1 cellular context compared by ENCODE assay signal in the genomic region with DNA sequence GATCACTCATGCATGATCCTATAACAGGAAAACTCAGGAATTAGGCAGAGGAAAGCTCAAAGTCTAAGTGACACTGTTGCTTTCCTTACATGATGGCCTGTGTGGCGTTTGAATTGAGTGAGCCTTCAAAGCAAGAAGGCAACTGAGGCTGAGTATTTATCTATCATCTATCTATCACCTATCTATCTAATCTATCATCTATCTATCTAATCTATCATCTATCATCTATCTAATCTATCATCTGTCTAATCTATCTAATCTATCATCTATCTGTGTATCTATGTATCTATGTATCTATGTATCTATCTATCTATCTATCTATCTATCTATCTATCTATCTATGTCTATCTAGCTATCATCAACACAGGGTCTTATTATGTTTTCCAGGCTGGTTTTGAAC.
TF ChIP-seq lines count a peak whose summit lies in the region.

No MANE protein-coding gene starts in this region.

TF ChIP-seq in K562, 482 proteins besides CTCF, POLR2A, EP300 and RAD21 (continued from another document and continues in another):
- TF ChIP-seq, protein P1, sequence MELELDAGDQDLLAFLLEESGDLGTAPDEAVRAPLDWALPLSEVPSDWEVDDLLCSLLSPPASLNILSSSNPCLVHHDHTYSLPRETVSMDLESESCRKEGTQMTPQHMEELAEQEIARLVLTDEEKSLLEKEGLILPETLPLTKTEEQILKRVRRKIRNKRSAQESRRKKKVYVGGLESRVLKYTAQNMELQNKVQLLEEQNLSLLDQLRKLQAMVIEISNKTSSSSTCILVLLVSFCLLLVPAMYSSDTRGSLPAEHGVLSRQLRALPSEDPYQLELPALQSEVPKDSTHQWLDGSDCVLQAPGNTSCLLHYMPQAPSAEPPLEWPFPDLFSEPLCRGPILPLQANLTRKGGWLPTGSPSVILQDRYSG (tag; conservative IDR thresholded peaks at IDR 0.05; ENCODE audit: low read depth): no peak
- TF ChIP-seq, protein P2, sequence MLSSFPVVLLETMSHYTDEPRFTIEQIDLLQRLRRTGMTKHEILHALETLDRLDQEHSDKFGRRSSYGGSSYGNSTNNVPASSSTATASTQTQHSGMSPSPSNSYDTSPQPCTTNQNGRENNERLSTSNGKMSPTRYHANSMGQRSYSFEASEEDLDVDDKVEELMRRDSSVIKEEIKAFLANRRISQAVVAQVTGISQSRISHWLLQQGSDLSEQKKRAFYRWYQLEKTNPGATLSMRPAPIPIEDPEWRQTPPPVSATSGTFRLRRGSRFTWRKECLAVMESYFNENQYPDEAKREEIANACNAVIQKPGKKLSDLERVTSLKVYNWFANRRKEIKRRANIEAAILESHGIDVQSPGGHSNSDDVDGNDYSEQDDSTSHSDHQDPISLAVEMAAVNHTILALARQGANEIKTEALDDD (IDR thresholded peaks at IDR 0.05): no peak
- TF ChIP-seq ZBED1 (IDR thresholded peaks at IDR 0.05): no peak
- TF ChIP-seq, protein P3, sequence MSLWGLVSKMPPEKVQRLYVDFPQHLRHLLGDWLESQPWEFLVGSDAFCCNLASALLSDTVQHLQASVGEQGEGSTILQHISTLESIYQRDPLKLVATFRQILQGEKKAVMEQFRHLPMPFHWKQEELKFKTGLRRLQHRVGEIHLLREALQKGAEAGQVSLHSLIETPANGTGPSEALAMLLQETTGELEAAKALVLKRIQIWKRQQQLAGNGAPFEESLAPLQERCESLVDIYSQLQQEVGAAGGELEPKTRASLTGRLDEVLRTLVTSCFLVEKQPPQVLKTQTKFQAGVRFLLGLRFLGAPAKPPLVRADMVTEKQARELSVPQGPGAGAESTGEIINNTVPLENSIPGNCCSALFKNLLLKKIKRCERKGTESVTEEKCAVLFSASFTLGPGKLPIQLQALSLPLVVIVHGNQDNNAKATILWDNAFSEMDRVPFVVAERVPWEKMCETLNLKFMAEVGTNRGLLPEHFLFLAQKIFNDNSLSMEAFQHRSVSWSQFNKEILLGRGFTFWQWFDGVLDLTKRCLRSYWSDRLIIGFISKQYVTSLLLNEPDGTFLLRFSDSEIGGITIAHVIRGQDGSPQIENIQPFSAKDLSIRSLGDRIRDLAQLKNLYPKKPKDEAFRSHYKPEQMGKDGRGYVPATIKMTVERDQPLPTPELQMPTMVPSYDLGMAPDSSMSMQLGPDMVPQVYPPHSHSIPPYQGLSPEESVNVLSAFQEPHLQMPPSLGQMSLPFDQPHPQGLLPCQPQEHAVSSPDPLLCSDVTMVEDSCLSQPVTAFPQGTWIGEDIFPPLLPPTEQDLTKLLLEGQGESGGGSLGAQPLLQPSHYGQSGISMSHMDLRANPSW (CRISPR knock-in tag; IDR thresholded peaks at IDR 0.05): no peak
- TF ChIP-seq RAD51 (IDR thresholded peaks at IDR 0.05; ENCODE audit: borderline replicate concordance, low read depth): no peak
- no peak for TF ChIP-seq SREBF1 (IDR thresholded peaks at IDR 0.05; ENCODE audit: borderline replicate concordance, low read depth, low read length)
- peak; percentile 87 for TF ChIP-seq GATA2 (CRISPR knock-in tag; IDR thresholded peaks at IDR 0.05)
- no peak for TF ChIP-seq ETS2 (tag; IDR thresholded peaks at IDR 0.05; ENCODE audit: borderline replicate concordance, poor library complexity, severe bottlenecking)
- TF ChIP-seq THRAP3 (IDR thresholded peaks at IDR 0.05; ENCODE audit: borderline replicate concordance): peak; percentile 72; the same call in 1 of the 2 replicates
- no peak for TF ChIP-seq ZNF124 (CRISPR knock-in tag; IDR thresholded peaks at IDR 0.05)
- TF ChIP-seq ARID1B (IDR thresholded peaks at IDR 0.05): peak; percentile 33; the same call in 1 of the 2 replicates
- no peak for TF ChIP-seq DNMT1 (IDR thresholded peaks at IDR 0.05)
- TF ChIP-seq CTBP1 (IDR thresholded peaks at IDR 0.05; ENCODE audit: borderline replicate concordance): peak; percentile 50; the same call in 1 of the 2 replicates
- no peak for TF ChIP-seq NCOA4 (IDR thresholded peaks at IDR 0.05; ENCODE audit: partially characterized antibody)
- no peak for TF ChIP-seq PYGO2 (tag; IDR thresholded peaks at IDR 0.05)
- TF ChIP-seq BCOR (IDR thresholded peaks at IDR 0.05): peak; percentile 87
- peak; percentile 100 for TF ChIP-seq GATAD2B (IDR thresholded peaks at IDR 0.05; ENCODE audit: borderline replicate concordance)
- TF ChIP-seq MECOM (CRISPR knock-in tag; IDR thresholded peaks at IDR 0.05): no peak
- peak; percentile 57; the same call in 1 of the 2 replicates for TF ChIP-seq GATAD2A (IDR thresholded peaks at IDR 0.05)
- 0 out of 2 replicates have a peak, but pooled peaks have one; percentile 14 for TF ChIP-seq ZEB2 (IDR thresholded peaks at IDR 0.05)
- TF ChIP-seq SLC30A9 (CRISPR knock-in tag; IDR thresholded peaks at IDR 0.05): no peak
- no peak for TF ChIP-seq MYNN (IDR thresholded peaks at IDR 0.05)
- no peak for TF ChIP-seq MYNN (CRISPR knock-in tag; IDR thresholded peaks at IDR 0.05)
- TF ChIP-seq, protein P4, sequence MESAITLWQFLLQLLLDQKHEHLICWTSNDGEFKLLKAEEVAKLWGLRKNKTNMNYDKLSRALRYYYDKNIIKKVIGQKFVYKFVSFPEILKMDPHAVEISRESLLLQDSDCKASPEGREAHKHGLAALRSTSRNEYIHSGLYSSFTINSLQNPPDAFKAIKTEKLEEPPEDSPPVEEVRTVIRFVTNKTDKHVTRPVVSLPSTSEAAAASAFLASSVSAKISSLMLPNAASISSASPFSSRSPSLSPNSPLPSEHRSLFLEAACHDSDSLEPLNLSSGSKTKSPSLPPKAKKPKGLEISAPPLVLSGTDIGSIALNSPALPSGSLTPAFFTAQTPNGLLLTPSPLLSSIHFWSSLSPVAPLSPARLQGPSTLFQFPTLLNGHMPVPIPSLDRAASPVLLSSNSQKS (CRISPR knock-in tag; IDR thresholded peaks at IDR 0.05): no peak
- TF ChIP-seq, protein P5, sequence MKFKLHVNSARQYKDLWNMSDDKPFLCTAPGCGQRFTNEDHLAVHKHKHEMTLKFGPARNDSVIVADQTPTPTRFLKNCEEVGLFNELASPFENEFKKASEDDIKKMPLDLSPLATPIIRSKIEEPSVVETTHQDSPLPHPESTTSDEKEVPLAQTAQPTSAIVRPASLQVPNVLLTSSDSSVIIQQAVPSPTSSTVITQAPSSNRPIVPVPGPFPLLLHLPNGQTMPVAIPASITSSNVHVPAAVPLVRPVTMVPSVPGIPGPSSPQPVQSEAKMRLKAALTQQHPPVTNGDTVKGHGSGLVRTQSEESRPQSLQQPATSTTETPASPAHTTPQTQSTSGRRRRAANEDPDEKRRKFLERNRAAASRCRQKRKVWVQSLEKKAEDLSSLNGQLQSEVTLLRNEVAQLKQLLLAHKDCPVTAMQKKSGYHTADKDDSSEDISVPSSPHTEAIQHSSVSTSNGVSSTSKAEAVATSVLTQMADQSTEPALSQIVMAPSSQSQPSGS (CRISPR knock-in tag; IDR thresholded peaks at IDR 0.05): no peak
- TF ChIP-seq, protein P6, sequence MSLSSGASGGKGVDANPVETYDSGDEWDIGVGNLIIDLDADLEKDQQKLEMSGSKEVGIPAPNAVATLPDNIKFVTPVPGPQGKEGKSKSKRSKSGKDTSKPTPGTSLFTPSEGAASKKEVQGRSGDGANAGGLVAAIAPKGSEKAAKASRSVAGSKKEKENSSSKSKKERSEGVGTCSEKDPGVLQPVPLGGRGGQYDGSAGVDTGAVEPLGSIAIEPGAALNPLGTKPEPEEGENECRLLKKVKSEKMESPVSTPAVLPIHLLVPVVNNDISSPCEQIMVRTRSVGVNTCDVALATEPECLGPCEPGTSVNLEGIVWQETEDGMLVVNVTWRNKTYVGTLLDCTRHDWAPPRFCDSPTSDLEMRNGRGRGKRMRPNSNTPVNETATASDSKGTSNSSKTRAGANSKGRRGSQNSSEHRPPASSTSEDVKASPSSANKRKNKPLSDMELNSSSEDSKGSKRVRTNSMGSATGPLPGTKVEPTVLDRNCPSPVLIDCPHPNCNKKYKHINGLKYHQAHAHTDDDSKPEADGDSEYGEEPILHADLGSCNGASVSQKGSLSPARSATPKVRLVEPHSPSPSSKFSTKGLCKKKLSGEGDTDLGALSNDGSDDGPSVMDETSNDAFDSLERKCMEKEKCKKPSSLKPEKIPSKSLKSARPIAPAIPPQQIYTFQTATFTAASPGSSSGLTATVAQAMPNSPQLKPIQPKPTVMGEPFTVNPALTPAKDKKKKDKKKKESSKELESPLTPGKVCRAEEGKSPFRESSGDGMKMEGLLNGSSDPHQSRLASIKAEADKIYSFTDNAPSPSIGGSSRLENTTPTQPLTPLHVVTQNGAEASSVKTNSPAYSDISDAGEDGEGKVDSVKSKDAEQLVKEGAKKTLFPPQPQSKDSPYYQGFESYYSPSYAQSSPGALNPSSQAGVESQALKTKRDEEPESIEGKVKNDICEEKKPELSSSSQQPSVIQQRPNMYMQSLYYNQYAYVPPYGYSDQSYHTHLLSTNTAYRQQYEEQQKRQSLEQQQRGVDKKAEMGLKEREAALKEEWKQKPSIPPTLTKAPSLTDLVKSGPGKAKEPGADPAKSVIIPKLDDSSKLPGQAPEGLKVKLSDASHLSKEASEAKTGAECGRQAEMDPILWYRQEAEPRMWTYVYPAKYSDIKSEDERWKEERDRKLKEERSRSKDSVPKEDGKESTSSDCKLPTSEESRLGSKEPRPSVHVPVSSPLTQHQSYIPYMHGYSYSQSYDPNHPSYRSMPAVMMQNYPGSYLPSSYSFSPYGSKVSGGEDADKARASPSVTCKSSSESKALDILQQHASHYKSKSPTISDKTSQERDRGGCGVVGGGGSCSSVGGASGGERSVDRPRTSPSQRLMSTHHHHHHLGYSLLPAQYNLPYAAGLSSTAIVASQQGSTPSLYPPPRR (CRISPR knock-in tag; IDR thresholded peaks at IDR 0.05; ENCODE audit: borderline replicate concordance): no peak
- TF ChIP-seq NR2C1 (IDR thresholded peaks at IDR 0.05): peak; percentile 31; the same call in 1 of the 2 replicates
- TF ChIP-seq NR2C1 (tag; IDR thresholded peaks at IDR 0.05): no peak
- TF ChIP-seq CCAR2 (IDR thresholded peaks at IDR 0.05; ENCODE audit: low read depth, low read length): no peak
- TF ChIP-seq, protein P7, sequence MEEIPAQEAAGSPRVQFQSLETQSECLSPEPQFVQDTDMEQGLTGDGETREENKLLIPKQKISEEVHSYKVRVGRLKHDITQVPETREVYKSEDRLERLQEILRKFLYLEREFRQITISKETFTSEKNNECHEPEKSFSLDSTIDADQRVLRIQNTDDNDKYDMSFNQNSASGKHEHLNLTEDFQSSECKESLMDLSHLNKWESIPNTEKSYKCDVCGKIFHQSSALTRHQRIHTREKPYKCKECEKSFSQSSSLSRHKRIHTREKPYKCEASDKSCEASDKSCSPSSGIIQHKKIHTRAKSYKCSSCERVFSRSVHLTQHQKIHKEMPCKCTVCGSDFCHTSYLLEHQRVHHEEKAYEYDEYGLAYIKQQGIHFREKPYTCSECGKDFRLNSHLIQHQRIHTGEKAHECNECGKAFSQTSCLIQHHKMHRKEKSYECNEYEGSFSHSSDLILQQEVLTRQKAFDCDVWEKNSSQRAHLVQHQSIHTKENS (CRISPR knock-in tag; IDR thresholded peaks at IDR 0.05): no peak
- TF ChIP-seq ZSCAN32 (CRISPR knock-in tag; IDR thresholded peaks at IDR 0.05): no peak
- no peak for TF ChIP-seq POLR2G (IDR thresholded peaks at IDR 0.05; ENCODE audit: low read depth, low read length)
- no peak for TF ChIP-seq KAT7 (CRISPR knock-in tag; IDR thresholded peaks at IDR 0.05; ENCODE audit: borderline replicate concordance)
- 0 out of 2 replicates have a peak, but pooled peaks have one; percentile 16 for TF ChIP-seq DPF2 (IDR thresholded peaks at IDR 0.05)
- no peak for TF ChIP-seq TCF7 (IDR thresholded peaks at IDR 0.05; ENCODE audit: borderline replicate concordance)
- no peak for TF ChIP-seq NFRKB (IDR thresholded peaks at IDR 0.05; ENCODE audit: low read depth)
- TF ChIP-seq TRIM24 (IDR thresholded peaks at IDR 0.05): peak; percentile 42 to 74; a peak in 3 of 4 replicates
- TF ChIP-seq TBP (optimal IDR thresholded peaks at IDR 0.05; ENCODE audit: low read depth, low read length): no peak
- TF ChIP-seq, protein P8, sequence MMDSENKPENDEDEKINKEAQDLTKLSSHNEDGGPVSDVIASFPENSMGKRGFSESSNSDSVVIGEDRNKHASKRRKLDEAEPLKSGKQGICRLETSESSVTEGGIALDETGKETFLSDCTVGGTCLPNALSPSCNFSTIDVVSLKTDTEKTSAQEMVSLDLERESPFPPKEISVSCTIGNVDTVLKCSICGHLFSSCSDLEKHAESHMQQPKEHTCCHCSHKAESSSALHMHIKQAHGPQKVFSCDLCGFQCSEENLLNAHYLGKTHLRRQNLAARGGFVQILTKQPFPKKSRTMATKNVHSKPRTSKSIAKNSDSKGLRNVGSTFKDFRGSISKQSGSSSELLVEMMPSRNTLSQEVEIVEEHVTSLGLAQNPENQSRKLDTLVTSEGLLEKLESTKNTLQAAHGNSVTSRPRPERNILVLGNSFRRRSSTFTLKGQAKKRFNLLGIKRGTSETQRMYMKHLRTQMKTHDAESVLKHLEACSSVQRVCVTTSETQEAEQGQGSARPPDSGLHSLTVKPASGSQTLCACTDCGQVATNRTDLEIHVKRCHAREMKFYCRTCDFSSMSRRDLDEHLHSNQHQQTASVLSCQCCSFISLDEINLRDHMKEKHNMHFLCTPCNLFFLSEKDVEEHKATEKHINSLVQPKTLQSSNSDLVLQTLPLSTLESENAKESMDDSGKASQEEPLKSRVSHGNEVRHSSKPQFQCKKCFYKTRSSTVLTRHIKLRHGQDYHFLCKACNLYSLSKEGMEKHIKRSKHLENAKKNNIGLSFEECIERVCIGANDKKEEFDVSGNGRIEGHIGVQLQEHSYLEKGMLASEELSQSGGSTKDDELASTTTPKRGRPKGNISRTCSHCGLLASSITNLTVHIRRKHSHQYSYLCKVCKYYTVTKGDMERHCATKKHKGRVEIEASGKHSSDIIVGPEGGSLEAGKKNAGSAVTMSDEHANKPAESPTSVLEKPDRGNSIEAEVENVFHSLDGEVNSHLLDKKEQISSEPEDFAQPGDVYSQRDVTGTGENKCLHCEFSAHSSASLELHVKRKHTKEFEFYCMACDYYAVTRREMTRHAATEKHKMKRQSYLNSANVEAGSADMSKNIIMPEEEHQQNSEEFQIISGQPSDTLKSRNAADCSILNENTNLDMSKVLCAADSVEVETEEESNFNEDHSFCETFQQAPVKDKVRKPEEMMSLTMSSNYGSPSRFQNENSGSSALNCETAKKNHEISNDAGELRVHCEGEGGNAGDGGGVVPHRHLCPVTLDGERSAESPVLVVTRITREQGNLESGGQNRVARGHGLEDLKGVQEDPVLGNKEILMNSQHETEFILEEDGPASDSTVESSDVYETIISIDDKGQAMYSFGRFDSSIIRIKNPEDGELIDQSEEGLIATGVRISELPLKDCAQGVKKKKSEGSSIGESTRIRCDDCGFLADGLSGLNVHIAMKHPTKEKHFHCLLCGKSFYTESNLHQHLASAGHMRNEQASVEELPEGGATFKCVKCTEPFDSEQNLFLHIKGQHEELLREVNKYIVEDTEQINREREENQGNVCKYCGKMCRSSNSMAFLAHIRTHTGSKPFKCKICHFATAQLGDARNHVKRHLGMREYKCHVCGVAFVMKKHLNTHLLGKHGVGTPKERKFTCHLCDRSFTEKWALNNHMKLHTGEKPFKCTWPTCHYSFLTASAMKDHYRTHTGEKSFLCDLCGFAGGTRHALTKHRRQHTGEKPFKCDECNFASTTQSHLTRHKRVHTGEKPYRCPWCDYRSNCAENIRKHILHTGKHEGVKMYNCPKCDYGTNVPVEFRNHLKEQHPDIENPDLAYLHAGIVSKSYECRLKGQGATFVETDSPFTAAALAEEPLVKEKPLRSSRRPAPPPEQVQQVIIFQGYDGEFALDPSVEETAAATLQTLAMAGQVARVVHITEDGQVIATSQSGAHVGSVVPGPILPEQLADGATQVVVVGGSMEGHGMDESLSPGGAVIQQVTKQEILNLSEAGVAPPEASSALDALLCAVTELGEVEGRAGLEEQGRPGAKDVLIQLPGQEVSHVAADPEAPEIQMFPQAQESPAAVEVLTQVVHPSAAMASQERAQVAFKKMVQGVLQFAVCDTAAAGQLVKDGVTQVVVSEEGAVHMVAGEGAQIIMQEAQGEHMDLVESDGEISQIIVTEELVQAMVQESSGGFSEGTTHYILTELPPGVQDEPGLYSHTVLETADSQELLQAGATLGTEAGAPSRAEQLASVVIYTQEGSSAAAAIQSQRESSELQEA (IDR thresholded peaks at IDR 0.05; ENCODE audit: low read depth): no peak
